ENCODE assay signal across 8 cellular contexts in genomic region chr4:15001825-15002658, GRCh38. TPM values are rescaled to one million over a fixed set of nuclear protein-coding genes. Genes with fewer than 3 reads are reported as not detected.
DNase-seq lines count a peak whose midpoint lies in the region; ATAC-seq and TF ChIP-seq lines count a peak whose summit lies in the region.

TSS of gene CPEB2 (plus strand) at chr4:15002481. CDS start at chr4:15002674, 193 bp downstream.

- peaks cover 3% of the 10 kb centered on the region; the same call in 1 of the 2 replicates for H3K9me3 Mint-ChIP-seq in WTC11
- no peaks in the 10 kb centered on the region for H3K9me3 Mint-ChIP-seq in immature natural killer cell

- H3K27ac Mint-ChIP-seq in WTC11 (0 out of 2 replicates have a peak within 1 kb of the TSS, but pooled peaks have one; percentile 25), immature natural killer cell (peak within 1 kb of the TSS; percentile 94 to 98 (median 96))

- POLR2A ChIA-PET in WTC11 (lab: Charles Lee) = interaction anchor here (1.0 kb wide), 1 partner anchor 16 kb away, joined by 3 read pairs; no protein-coding TSS in a partner anchor

- H3K27me3 Mint-ChIP-seq in WTC11 (ENCODE audit: low read depth) = peaks cover 24% of the 10 kb centered on the region
- H3K27me3 Mint-ChIP-seq in immature natural killer cell (ENCODE audit: low read depth in 3 of 3) = peaks cover 12 to 30% (median 15%) of the 10 kb centered on the region in 3 donors

- TF ChIP-seq CTCF in WTC11 (IDR thresholded peaks at IDR 0.05) (no peak), cardiac fibroblast (IDR thresholded peaks at IDR 0.05; ENCODE audit: low read depth, low read length) (no peak)

- DNase-seq in 8988T (peak; percentile 71), NCI-H2227 treated with DMSO at 0.1 percent for 48 hours (lab: John Stamatoyannopoulos, UW) (peak; percentile 4), WTC11 (ENCODE audit: low spot score) (peak; percentile 87), cardiac fibroblast (ENCODE audit: low read depth in 2 of 2) (peak; percentile 94 to 98), immature natural killer cell (peak; percentile 88 to 93 (median 92)), smooth muscle cell of the brain vasculature (ENCODE audit: low read depth, low spot score) (peak; percentile 95)

- CTCF ChIA-PET in WTC11 (lab: Charles Lee) = interaction anchor here (1.2 to 1.4 kb wide), 4 partner anchors 10 to 164 kb away, joined by 3 to 5 read pairs (median 4); no protein-coding TSS in a partner anchor

- H3K4me3 Mint-ChIP-seq in WTC11 (peak within 1 kb of the TSS; percentile 80), immature natural killer cell (peak within 1 kb of the TSS; percentile 92 to 95 (median 93))

- H3K4me3 ChIP-seq in cardiac fibroblast (replicated peaks in 1 of 2; ENCODE audit: low read depth in 2 of 2, low read length in 2 of 2) = peak within 1 kb of the TSS; percentile 69 to 99

- H3K4me1 Mint-ChIP-seq in WTC11 (peaks cover 30% of the 10 kb centered on the region), immature natural killer cell (peaks cover 25 to 32% of the 10 kb centered on the region in 2 donors)

- ATAC-seq in GM18520 (IDR thresholded peaks at IDR 0.05; ENCODE audit: unreplicated experiment) (peak; percentile 49), HG03060 (IDR thresholded peaks at IDR 0.05; ENCODE audit: low read depth, unreplicated experiment) (peak; percentile 60), WTC11 (peak; percentile 45)

- H3K36me3 Mint-ChIP-seq in WTC11 (no peaks in the 10 kb centered on the region), immature natural killer cell (peaks cover 0 to 4% (median 3%) of the 10 kb centered on the region in 3 donors)

TF ChIP-seq in WTC11, 78 proteins besides CTCF, POLR2A, EP300 and RAD21 (continues in another document):
- TF ChIP-seq PRRX2 (CRISPR knock-in tag; IDR thresholded peaks at IDR 0.05) = no peak
- TF ChIP-seq IRF2 (CRISPR knock-in tag; IDR thresholded peaks at IDR 0.05; ENCODE audit: borderline replicate concordance, low read depth) = no peak
- no peak for TF ChIP-seq CREB1 (CRISPR knock-in tag; IDR thresholded peaks at IDR 0.05)
- TF ChIP-seq ZNF416 (CRISPR knock-in tag; IDR thresholded peaks at IDR 0.05) = peak; percentile 93
- no peak for TF ChIP-seq JAZF1 (CRISPR knock-in tag; IDR thresholded peaks at IDR 0.05)
- TF ChIP-seq ZNF425 (CRISPR knock-in tag; conservative IDR thresholded peaks at IDR 0.05) = no peak
- TF ChIP-seq CBFB (CRISPR knock-in tag; IDR thresholded peaks at IDR 0.05; ENCODE audit: low read depth) = no peak
- 0 out of 2 replicates have a peak, but pooled peaks have one; percentile 25 for TF ChIP-seq ZBTB21 (CRISPR knock-in tag; IDR thresholded peaks at IDR 0.05; ENCODE audit: borderline replicate concordance)
- TF ChIP-seq ESRRA (CRISPR knock-in tag; IDR thresholded peaks at IDR 0.05; ENCODE audit: borderline replicate concordance) = peak; percentile 4; the same call in 1 of the 2 replicates
- 0 out of 2 replicates have a peak, but pooled peaks have one; percentile 1 for TF ChIP-seq E2F4 (CRISPR knock-in tag; IDR thresholded peaks at IDR 0.05; ENCODE audit: borderline replicate concordance, low read depth)
- TF ChIP-seq ZNF138 (CRISPR knock-in tag; conservative IDR thresholded peaks at IDR 0.05) = no peak
- TF ChIP-seq USF1 (CRISPR knock-in tag; IDR thresholded peaks at IDR 0.05) = no peak
- TF ChIP-seq ZNF317 (CRISPR knock-in tag; IDR thresholded peaks at IDR 0.05; ENCODE audit: borderline replicate concordance, low read depth) = no peak
- peak; percentile 55; the same call in 1 of the 2 replicates for TF ChIP-seq HMGXB4 (CRISPR knock-in tag; IDR thresholded peaks at IDR 0.05)
- 0 out of 2 replicates have a peak, but pooled peaks have one; percentile 40 for TF ChIP-seq STAT6 (CRISPR knock-in tag; conservative IDR thresholded peaks at IDR 0.05; ENCODE audit: low read depth)
- peak; percentile 14; the same call in 1 of the 2 replicates for TF ChIP-seq FOXK1 (CRISPR knock-in tag; IDR thresholded peaks at IDR 0.05)
- no peak for TF ChIP-seq NR3C1 (CRISPR knock-in tag; conservative IDR thresholded peaks at IDR 0.05; ENCODE audit: low read depth)
- peak; percentile 32; the same call in 1 of the 2 replicates for TF ChIP-seq ZNF423 (CRISPR knock-in tag; IDR thresholded peaks at IDR 0.05)
- TF ChIP-seq KAT7 (CRISPR knock-in tag; IDR thresholded peaks at IDR 0.05; ENCODE audit: borderline replicate concordance) = 0 out of 2 replicates have a peak, but pooled peaks have one; percentile 27

RNA-seq across cellular contexts. Expression of gene CPEB2, which starts in this region (rescaled TPM):
- 2.5 to 3.3 TPM (median 2.8 TPM) in 3 replicates for total RNA-seq in WTC11 (2021)
- 1 to 10 TPM in 2 of 3 donors, under 1 TPM in 1; 0.74 to 1.8 (median 1.4) TPM for polyA plus RNA-seq in immature natural killer cell

Comparison
In these comparisons a context has a peak if more than half of its experiments do, and no peak if none do; other contexts are left out.
1. Peak in every context shown above with its lines: DNase-seq, ATAC-seq and H3K4me3 ChIP-seq.
2. DNase-seq: peak in every context shown above with its lines; median percentile 96 in cardiac fibroblast; 95 in smooth muscle cell of the brain vasculature; 92 in immature natural killer cell; 87 in WTC11; 71 in 8988T; 4 in NCI-H2227 treated with DMSO at 0.1 percent for 48 hours.